In genomic region chr4:1655676-1656075, GRCh38 we compare ENCODE assay signal across 1 cellular context.
TF ChIP-seq lines count a peak whose summit lies in the region.

No MANE protein-coding gene starts in this region.

TF ChIP-seq in GM23338, 12 proteins besides CTCF, POLR2A, EP300 and RAD21 (continued from another document):
- TF ChIP-seq, protein P1, sequence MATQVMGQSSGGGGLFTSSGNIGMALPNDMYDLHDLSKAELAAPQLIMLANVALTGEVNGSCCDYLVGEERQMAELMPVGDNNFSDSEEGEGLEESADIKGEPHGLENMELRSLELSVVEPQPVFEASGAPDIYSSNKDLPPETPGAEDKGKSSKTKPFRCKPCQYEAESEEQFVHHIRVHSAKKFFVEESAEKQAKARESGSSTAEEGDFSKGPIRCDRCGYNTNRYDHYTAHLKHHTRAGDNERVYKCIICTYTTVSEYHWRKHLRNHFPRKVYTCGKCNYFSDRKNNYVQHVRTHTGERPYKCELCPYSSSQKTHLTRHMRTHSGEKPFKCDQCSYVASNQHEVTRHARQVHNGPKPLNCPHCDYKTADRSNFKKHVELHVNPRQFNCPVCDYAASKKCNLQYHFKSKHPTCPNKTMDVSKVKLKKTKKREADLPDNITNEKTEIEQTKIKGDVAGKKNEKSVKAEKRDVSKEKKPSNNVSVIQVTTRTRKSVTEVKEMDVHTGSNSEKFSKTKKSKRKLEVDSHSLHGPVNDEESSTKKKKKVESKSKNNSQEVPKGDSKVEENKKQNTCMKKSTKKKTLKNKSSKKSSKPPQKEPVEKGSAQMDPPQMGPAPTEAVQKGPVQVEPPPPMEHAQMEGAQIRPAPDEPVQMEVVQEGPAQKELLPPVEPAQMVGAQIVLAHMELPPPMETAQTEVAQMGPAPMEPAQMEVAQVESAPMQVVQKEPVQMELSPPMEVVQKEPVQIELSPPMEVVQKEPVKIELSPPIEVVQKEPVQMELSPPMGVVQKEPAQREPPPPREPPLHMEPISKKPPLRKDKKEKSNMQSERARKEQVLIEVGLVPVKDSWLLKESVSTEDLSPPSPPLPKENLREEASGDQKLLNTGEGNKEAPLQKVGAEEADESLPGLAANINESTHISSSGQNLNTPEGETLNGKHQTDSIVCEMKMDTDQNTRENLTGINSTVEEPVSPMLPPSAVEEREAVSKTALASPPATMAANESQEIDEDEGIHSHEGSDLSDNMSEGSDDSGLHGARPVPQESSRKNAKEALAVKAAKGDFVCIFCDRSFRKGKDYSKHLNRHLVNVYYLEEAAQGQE (IDR thresholded peaks at IDR 0.05; ENCODE audit: unreplicated experiment), result no peak
- no peak for TF ChIP-seq EZH2 (IDR thresholded peaks at IDR 0.05; ENCODE audit: low read depth, unreplicated experiment)
- no peak for TF ChIP-seq EZH2phosphoT487 (IDR thresholded peaks at IDR 0.05; ENCODE audit: unreplicated experiment)
- no peak for TF ChIP-seq ZNF462 (CRISPR knock-in tag; IDR thresholded peaks at IDR 0.05)
- TF ChIP-seq NANOG (IDR thresholded peaks at IDR 0.05; ENCODE audit: borderline replicate concordance), result no peak
- no peak for TF ChIP-seq ZNF331 (CRISPR knock-in tag; IDR thresholded peaks at IDR 0.05; ENCODE audit: low read depth)
- no peak for TF ChIP-seq STAT1 (IDR thresholded peaks at IDR 0.05; ENCODE audit: unreplicated experiment)
- no peak for TF ChIP-seq JUNB (IDR thresholded peaks at IDR 0.05; ENCODE audit: unreplicated experiment)
- TF ChIP-seq POLR2AphosphoS5 (IDR thresholded peaks at IDR 0.05; ENCODE audit: low read depth), result no peak
- TF ChIP-seq ZNF114 (CRISPR knock-in tag; IDR thresholded peaks at IDR 0.05), result no peak
